ENCODE assay signal across 21 cellular contexts in the genomic region with DNA sequence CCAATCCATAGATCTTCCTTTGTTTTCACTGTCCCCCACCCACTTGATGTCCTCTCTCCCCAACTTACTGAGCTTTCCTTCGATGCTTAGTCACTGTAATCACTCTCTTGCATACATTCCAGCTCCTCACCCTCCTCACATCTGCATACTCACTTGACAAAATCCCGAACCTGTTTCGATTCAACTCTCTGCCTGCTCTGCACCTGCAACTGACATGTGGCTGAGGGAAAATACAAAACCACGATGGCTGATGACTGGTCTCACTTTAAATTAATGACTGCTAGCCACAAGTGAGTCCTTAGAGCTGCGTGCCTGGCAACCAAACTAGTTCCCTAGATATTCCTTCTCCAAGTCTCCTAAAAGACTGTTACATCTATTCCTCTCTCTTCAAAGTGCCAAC.
"Had no signal": no experiment of that assay in that cellular context is flagged by ENCODE, and none has a peak within 500 bp of the region (broad histone marks: within the 10 kb centered on the region; RNA-seq: fewer than 3 reads in every experiment).

No MANE protein-coding gene starts in this region.

- H3K4me3 ChIP-seq: SK-N-MC had no signal

- H3K27ac Mint-ChIP-seq: activated CD4-positive, alpha-beta memory T cell treated with anti-CD3 and anti-CD28 coated beads, Interleukin-2, amount 10 ng/mL, durations not matched to agents 7 days and 5 days; activated CD4-positive, alpha-beta T cell treated with anti-CD3 and anti-CD28 coated beads, Interleukin-2, amount 10 ng/mL, durations not matched to agents 7 days and 5 days; activated naive CD4-positive, alpha-beta T cell treated with anti-CD3 and anti-CD28 coated beads, Interleukin-2, amount 10 ng/mL, durations not matched to agents 7 days and 5 days; activated naive CD8-positive, alpha-beta T cell treated with anti-CD3 and anti-CD28 coated beads for 36 hours; activated T-cell treated with anti-CD3 and anti-CD28 coated beads, Interleukin-2, amount 50 U/mL, for 72 hours; activated T-helper 2 cell treated with anti-CD3 and anti-CD28 coated beads, Interferon-gamma antibody, Interleukin-2, Interleukin-4, amounts not matched to agents 10 μg/mL and 5 μg/mL and 100 μg/mL, durations not matched to agents 14 hours and 24 hours and 36 hours; T-cell had no signal

- H3K36me3 Mint-ChIP-seq: activated naive CD4-positive, alpha-beta T cell treated with anti-CD3 and anti-CD28 coated beads, Interleukin-2, amount 10 ng/mL, durations not matched to agents 7 days and 5 days; activated naive CD8-positive, alpha-beta T cell treated with anti-CD3 and anti-CD28 coated beads for 36 hours; T-cell had no signal

- H3K27ac ChIP-seq: SK-N-MC, VCaP had no signal

- H3K4me1 Mint-ChIP-seq: activated CD4-positive, alpha-beta memory T cell treated with anti-CD3 and anti-CD28 coated beads, Interleukin-2, amount 10 ng/mL, durations not matched to agents 7 days and 5 days; activated CD4-positive, alpha-beta T cell treated with anti-CD3 and anti-CD28 coated beads, Interleukin-2, amount 10 ng/mL, durations not matched to agents 7 days and 5 days; activated naive CD4-positive, alpha-beta T cell treated with anti-CD3 and anti-CD28 coated beads, Interleukin-2, amount 10 ng/mL, durations not matched to agents 7 days and 5 days; activated naive CD8-positive, alpha-beta T cell treated with anti-CD3 and anti-CD28 coated beads for 36 hours had no signal

- H3K9me3 Mint-ChIP-seq: activated CD4-positive, alpha-beta memory T cell treated with anti-CD3 and anti-CD28 coated beads, Interleukin-2, amount 10 ng/mL, durations not matched to agents 7 days and 5 days; activated CD4-positive, alpha-beta T cell treated with anti-CD3 and anti-CD28 coated beads, Interleukin-2, amount 10 ng/mL, durations not matched to agents 7 days and 5 days; activated naive CD4-positive, alpha-beta T cell treated with anti-CD3 and anti-CD28 coated beads, Interleukin-2, amount 10 ng/mL, durations not matched to agents 7 days and 5 days; activated naive CD8-positive, alpha-beta T cell treated with anti-CD3 and anti-CD28 coated beads for 36 hours; activated T-cell treated with anti-CD3 and anti-CD28 coated beads, Interleukin-2, amount 50 U/mL, for 72 hours; activated T-helper 2 cell treated with anti-CD3 and anti-CD28 coated beads, Interferon-gamma antibody, Interleukin-2, Interleukin-4, amounts not matched to agents 10 μg/mL and 5 μg/mL and 100 μg/mL, durations not matched to agents 14 hours and 24 hours and 36 hours; T-cell had no signal

- DNase-seq: activated CD4-positive, alpha-beta memory T cell treated with anti-CD3 and anti-CD28 coated beads, Interleukin-2, amount 10 ng/mL, durations not matched to agents 7 days and 5 days; activated CD4-positive, alpha-beta T cell treated with anti-CD3 and anti-CD28 coated beads, Interleukin-2, amount 10 ng/mL, durations not matched to agents 7 days and 5 days; activated CD4-positive, CD25-positive, alpha-beta regulatory T cell; activated CD8-positive, alpha-beta memory T cell treated with anti-CD3 and anti-CD28 coated beads, Interleukin-2, amount 50 U/mL, for 4 hours; activated gamma-delta T cell treated with Interleukin-2 at 50 U/mL for 16 hours; activated naive CD4-positive, alpha-beta T cell treated with anti-CD3 and anti-CD28 coated beads, Interleukin-2, amount 10 ng/mL, durations not matched to agents 7 days and 5 days; activated naive CD8-positive, alpha-beta T cell treated with anti-CD3 and anti-CD28 coated beads for 36 hours; activated T-cell treated with anti-CD3 and anti-CD28 coated beads, Interleukin-2, amount 50 U/mL, for 72 hours; cerebellar nuclear complex; KBM-7; NCI-H1105; NCI-H1436; NCI-H187; NCI-H2081; NCI-H510A treated with DMSO at 0.1 percent for 48 hours; NCI-H69; T-cell; T-helper 2 cell had no signal

- H3K4me3 Mint-ChIP-seq: activated CD4-positive, alpha-beta memory T cell treated with anti-CD3 and anti-CD28 coated beads, Interleukin-2, amount 10 ng/mL, durations not matched to agents 7 days and 5 days; activated CD4-positive, alpha-beta T cell treated with anti-CD3 and anti-CD28 coated beads, Interleukin-2, amount 10 ng/mL, durations not matched to agents 7 days and 5 days; activated naive CD4-positive, alpha-beta T cell treated with anti-CD3 and anti-CD28 coated beads, Interleukin-2, amount 10 ng/mL, durations not matched to agents 7 days and 5 days; activated naive CD8-positive, alpha-beta T cell treated with anti-CD3 and anti-CD28 coated beads for 36 hours; activated T-cell treated with anti-CD3 and anti-CD28 coated beads, Interleukin-2, amount 50 U/mL, for 72 hours; T-cell had no signal
